ENCODE assay signal across 8 cellular contexts in the genomic region with DNA sequence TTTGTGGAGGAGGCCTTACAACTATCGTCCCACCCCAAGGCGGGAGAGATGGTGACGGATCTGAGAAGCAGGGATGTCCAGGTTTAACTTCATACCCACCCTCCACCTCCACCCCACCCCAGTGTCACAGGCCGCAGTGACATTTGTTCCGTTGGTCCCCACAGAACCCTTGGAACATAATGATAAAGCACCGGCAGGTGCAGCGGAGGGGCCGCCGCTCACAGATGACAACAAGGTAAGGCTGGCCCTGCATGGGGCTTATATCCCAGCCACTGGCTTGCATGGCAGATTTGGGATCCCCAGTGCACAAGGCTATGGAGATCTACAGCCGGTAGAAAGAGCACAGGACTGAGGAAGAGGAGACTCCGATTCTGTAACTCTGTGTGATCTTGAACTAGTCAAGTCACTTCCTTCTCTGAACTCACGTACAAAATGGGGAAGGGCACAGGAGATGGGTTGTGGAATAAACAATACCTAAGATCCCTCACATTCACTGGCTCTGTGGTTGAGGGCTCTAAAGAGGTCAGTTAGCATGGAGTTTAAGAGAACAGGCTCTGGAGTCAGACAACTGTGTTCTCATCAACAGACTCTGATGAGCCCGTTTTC. TPM values are rescaled to one million over a fixed set of nuclear protein-coding genes. Genes with fewer than 3 reads are reported as not detected.
DNase-seq lines count a peak whose midpoint lies in the region; ATAC-seq and TF ChIP-seq lines count a peak whose summit lies in the region.

No MANE protein-coding gene starts in this region.

- no peaks in the 10 kb centered on the region for H3K9me3 ChIP-seq in right cardiac atrium (ENCODE audit: control insufficient read depth, low read length)

- no peaks in the 10 kb centered on the region for H3K27me3 ChIP-seq in ACC112 (ENCODE audit: insufficient read depth, low read length)
- no peaks in the 10 kb centered on the region for H3K27me3 ChIP-seq in right cardiac atrium (ENCODE audit: control insufficient read depth, insufficient read depth)

- H3K4me1 ChIP-seq in ACC112 (ENCODE audit: control insufficient read depth, insufficient read depth, low read length, unreplicated experiment) (peaks cover 4% of the 10 kb centered on the region), right cardiac atrium (ENCODE audit: control insufficient read depth, insufficient read depth, low read length) (no peaks in the 10 kb centered on the region)

- no peak for TF ChIP-seq CTCF in HFF-Myc (IDR thresholded peaks at IDR 0.05; ENCODE audit: low read depth, low read length, missing control alignments)

- intact Hi-C loops in right cardiac atrium (cut with DNase I), result loop anchor here in 1 of 4 donors (10.0 kb wide), 1 partner anchor 172 kb away; no protein-coding TSS in a partner anchor

- peaks cover 20% of the 10 kb centered on the region; the same call in 1 of the 2 replicates for H3K36me3 ChIP-seq in ACC112 (ENCODE audit: insufficient read depth, low read length)

- H3K4me3 Mint-ChIP-seq in activated CD8-positive, alpha-beta T cell treated with anti-CD3 and anti-CD28 coated beads, Interleukin-2, amount 10 ng/mL, durations not matched to agents 7 days and 5 days, result peak overlapping the region; percentile 82
- H3K4me3 Mint-ChIP-seq in stimulated activated effector memory CD8-positive, alpha-beta T cell treated with anti-CD3 and anti-CD28 coated beads, Interleukin-12 subunit alpha, Interleukin-12 subunit beta, amount 100 ng/mL, for 72 hours, result peak overlapping the region; percentile 77

- H3K9me3 Mint-ChIP-seq in activated CD8-positive, alpha-beta T cell treated with anti-CD3 and anti-CD28 coated beads, Interleukin-2, amount 10 ng/mL, durations not matched to agents 7 days and 5 days (ENCODE audit: insufficient read depth), result no peaks in the 10 kb centered on the region
- no peaks in the 10 kb centered on the region for H3K9me3 Mint-ChIP-seq in stimulated activated effector memory CD8-positive, alpha-beta T cell treated with anti-CD3 and anti-CD28 coated beads, Interleukin-12 subunit alpha, Interleukin-12 subunit beta, amount 100 ng/mL, for 72 hours

- no peaks in the 10 kb centered on the region for H3K27me3 Mint-ChIP-seq in activated CD8-positive, alpha-beta T cell treated with anti-CD3 and anti-CD28 coated beads, Interleukin-2, amount 10 ng/mL, durations not matched to agents 7 days and 5 days (ENCODE audit: low read depth)

- ATAC-seq in activated CD8-positive, alpha-beta T cell treated with anti-CD3 and anti-CD28 coated beads, Interleukin-2, amount 10 ng/mL, durations not matched to agents 7 days and 5 days, result peak; percentile 26
- ATAC-seq in right cardiac atrium, result peak in 1 of 2 donors; percentile 7
- ATAC-seq in stimulated activated effector memory CD8-positive, alpha-beta T cell treated with anti-CD3 and anti-CD28 coated beads, Interleukin-12 subunit alpha, Interleukin-12 subunit beta, amount 100 ng/mL, for 72 hours, result no peak
- ATAC-seq in HG03378 (IDR thresholded peaks at IDR 0.05; ENCODE audit: unreplicated experiment), result no peak

- peaks cover 13% of the 10 kb centered on the region for H3K4me1 Mint-ChIP-seq in activated CD8-positive, alpha-beta T cell treated with anti-CD3 and anti-CD28 coated beads, Interleukin-2, amount 10 ng/mL, durations not matched to agents 7 days and 5 days (ENCODE audit: low read depth)
- H3K4me1 Mint-ChIP-seq in stimulated activated effector memory CD8-positive, alpha-beta T cell treated with anti-CD3 and anti-CD28 coated beads, Interleukin-12 subunit alpha, Interleukin-12 subunit beta, amount 100 ng/mL, for 72 hours, result peaks cover 20% of the 10 kb centered on the region

- peak overlapping the region; percentile 93 for H3K27ac Mint-ChIP-seq in activated CD8-positive, alpha-beta T cell treated with anti-CD3 and anti-CD28 coated beads, Interleukin-2, amount 10 ng/mL, durations not matched to agents 7 days and 5 days
- H3K27ac Mint-ChIP-seq in stimulated activated effector memory CD8-positive, alpha-beta T cell treated with anti-CD3 and anti-CD28 coated beads, Interleukin-12 subunit alpha, Interleukin-12 subunit beta, amount 100 ng/mL, for 72 hours, result peak overlapping the region; percentile 88

- H3K4me3 ChIP-seq in ACC112 (ENCODE audit: low read depth, low read length), result peak overlapping the region; percentile 94
- H3K4me3 ChIP-seq in HFF-Myc (replicated peaks; ENCODE audit: low read depth, low read length), result peak overlapping the region; percentile 96
- peak overlapping the region; percentile 74 for H3K4me3 ChIP-seq in right cardiac atrium (ENCODE audit: low read length)

- peaks cover 12% of the 10 kb centered on the region for H3K79me2 ChIP-seq in ACC112 (ENCODE audit: control insufficient read depth, insufficient read depth, low read length, unreplicated experiment)

- H3K27ac ChIP-seq in ACC112 (ENCODE audit: low read depth, low read length) (peak overlapping the region; percentile 52; the same call in 1 of the 2 replicates), right cardiac atrium (ENCODE audit: low read length) (peak overlapping the region; percentile 82)

- CTCF ChIA-PET in activated CD8-positive, alpha-beta T cell treated with anti-CD3 and anti-CD28 coated beads, Interleukin-2, amount 10 ng/mL, durations not matched to agents 7 days and 5 days (lab: Charles Lee), result interaction anchor here (0.8 kb wide), 1 partner anchor 22 kb away, joined by 4 read pairs; no protein-coding TSS in a partner anchor

- POLR2A ChIA-PET in activated CD8-positive, alpha-beta T cell treated with anti-CD3 and anti-CD28 coated beads, Interleukin-2, amount 10 ng/mL, durations not matched to agents 7 days and 5 days (lab: Charles Lee), result interaction anchor here (0.7 to 1.4 kb wide), 4 partner anchors 20 to 178 kb away, joined by 4 to 10 read pairs (median 5); a partner anchor contains a TSS

- DNase-seq in HFF-Myc (ENCODE audit: extremely low read depth, low read depth), result no peak
- DNase-seq in activated CD8-positive, alpha-beta T cell treated with anti-CD3 and anti-CD28 coated beads, Interleukin-2, amount 10 ng/mL, durations not matched to agents 7 days and 5 days, result peak; percentile 35
- DNase-seq in right cardiac atrium, result no peak
- no peak for DNase-seq in stimulated activated effector memory CD8-positive, alpha-beta T cell treated with anti-CD3 and anti-CD28 coated beads, Interleukin-12 subunit alpha, Interleukin-12 subunit beta, amount 100 ng/mL, for 72 hours (ENCODE audit: low spot score in 2 of 2)
- no peak for DNase-seq in NCI-H2081 (lab: John Stamatoyannopoulos, UW)
- no peak for DNase-seq in NCI-H1105 treated with DMSO at 0.1 percent for 48 hours (lab: John Stamatoyannopoulos, UW)

- H3K36me3 Mint-ChIP-seq in activated CD8-positive, alpha-beta T cell treated with anti-CD3 and anti-CD28 coated beads, Interleukin-2, amount 10 ng/mL, durations not matched to agents 7 days and 5 days (ENCODE audit: low read depth), result peaks cover 33% of the 10 kb centered on the region
- H3K36me3 Mint-ChIP-seq in stimulated activated effector memory CD8-positive, alpha-beta T cell treated with anti-CD3 and anti-CD28 coated beads, Interleukin-12 subunit alpha, Interleukin-12 subunit beta, amount 100 ng/mL, for 72 hours, result peaks cover 61% of the 10 kb centered on the region

- H2AFZ ChIP-seq in ACC112 (ENCODE audit: low read length, unreplicated experiment), result peak overlapping the region; percentile 94

- 40% methylated on average over 13 of the region's 13 CpGs for WGBS in right cardiac atrium

RNA-seq across cellular contexts. Expression of a gene that starts 0.9 kb away (rescaled TPM):
- 10 to 100 TPM; 34.7 to 34.8 TPM for total RNA-seq in activated CD8-positive, alpha-beta T cell treated with anti-CD3 and anti-CD28 coated beads, Interleukin-2, amount 10 ng/mL, durations not matched to agents 7 days and 5 days
- 10 to 100 TPM; 15.3 to 20.4 (median 17.5) TPM for total RNA-seq in right cardiac atrium
- polyA plus RNA-seq in right cardiac atrium, result 23.6 TPM

RNA-seq across cellular contexts. Expression of a gene that starts 0.9 kb away (rescaled TPM):
- total RNA-seq in activated CD8-positive, alpha-beta T cell treated with anti-CD3 and anti-CD28 coated beads, Interleukin-2, amount 10 ng/mL, durations not matched to agents 7 days and 5 days, result not detected
- 1 to 10 TPM in 1 of 4 donors, under 1 TPM in 1, not detected in 2; 0.57 to 1.4 TPM for total RNA-seq in right cardiac atrium
- polyA plus RNA-seq in right cardiac atrium, result 1.2 TPM

RNA-seq across cellular contexts. Expression of a gene that starts 19.8 kb away (rescaled TPM):
- total RNA-seq in activated CD8-positive, alpha-beta T cell treated with anti-CD3 and anti-CD28 coated beads, Interleukin-2, amount 10 ng/mL, durations not matched to agents 7 days and 5 days, result 100 to 1,000 TPM; 251 to 261 TPM
- 1 to 10 TPM in 2 of 4 donors, under 1 TPM in 1, not detected in 1; 0.85 to 2.1 (median 1.7) TPM for total RNA-seq in right cardiac atrium
- 0.25 TPM for polyA plus RNA-seq in right cardiac atrium

RNA-seq across cellular contexts. Expression of a gene that starts 34.5 kb away (rescaled TPM):
- not detected for total RNA-seq in activated CD8-positive, alpha-beta T cell treated with anti-CD3 and anti-CD28 coated beads, Interleukin-2, amount 10 ng/mL, durations not matched to agents 7 days and 5 days
- total RNA-seq in right cardiac atrium, result under 1 TPM in 1 of 4 donors, not detected in 3; 0.46 TPM
- 0.77 TPM for polyA plus RNA-seq in right cardiac atrium

RNA-seq across cellular contexts. Expression of a gene that starts 41.0 kb away (rescaled TPM):
- total RNA-seq in activated CD8-positive, alpha-beta T cell treated with anti-CD3 and anti-CD28 coated beads, Interleukin-2, amount 10 ng/mL, durations not matched to agents 7 days and 5 days, result 1 to 10 TPM; 1.6 to 1.7 TPM
- 10 to 100 TPM; 25.8 to 30.7 (median 28.7) TPM for total RNA-seq in right cardiac atrium
- polyA plus RNA-seq in right cardiac atrium, result 23.5 TPM

Comparison
In these comparisons a context has a peak if more than half of its experiments do, and no peak if none do; other contexts are left out.
1. RNA of a gene that starts 19.8 kb away (total RNA-seq): 251 to 261 TPM in activated CD8-positive, alpha-beta T cell treated with anti-CD3 and anti-CD28 coated beads, Interleukin-2, amount 10 ng/mL, durations not matched to agents 7 days and 5 days; 0.85 to 2.1 TPM in right cardiac atrium; every median in the first group is over 10 times any median in the second.
2. Peak in every context shown above with its lines, with median percentiles within 50 percentile points of each other: H3K4me3 ChIP-seq.